Comparison of ENCODE assay signal across 1 cellular context in genomic region chr16:19697756-19698318, GRCh38.
TF ChIP-seq lines count a peak whose summit lies in the region.

No MANE protein-coding gene starts in this region.

TF ChIP-seq in SK-N-SH treated with all-trans-retinoic acid at 6 μM for 48 hours, 23 proteins besides CTCF, POLR2A, EP300 and RAD21 (continued from another document):
- TF ChIP-seq PATZ1 (CRISPR knock-in tag; IDR thresholded peaks at IDR 0.05; ENCODE audit: borderline replicate concordance) (no peak), PPARA (CRISPR knock-in tag; IDR thresholded peaks at IDR 0.05; ENCODE audit: borderline replicate concordance) (no peak), ZNF70 (CRISPR knock-in tag; IDR thresholded peaks at IDR 0.05) (no peak), CREB5 (CRISPR knock-in tag; IDR thresholded peaks at IDR 0.05; ENCODE audit: low read depth) (no peak), ISL1 (CRISPR knock-in tag; IDR thresholded peaks at IDR 0.05) (no peak)
